In the genomic region with DNA sequence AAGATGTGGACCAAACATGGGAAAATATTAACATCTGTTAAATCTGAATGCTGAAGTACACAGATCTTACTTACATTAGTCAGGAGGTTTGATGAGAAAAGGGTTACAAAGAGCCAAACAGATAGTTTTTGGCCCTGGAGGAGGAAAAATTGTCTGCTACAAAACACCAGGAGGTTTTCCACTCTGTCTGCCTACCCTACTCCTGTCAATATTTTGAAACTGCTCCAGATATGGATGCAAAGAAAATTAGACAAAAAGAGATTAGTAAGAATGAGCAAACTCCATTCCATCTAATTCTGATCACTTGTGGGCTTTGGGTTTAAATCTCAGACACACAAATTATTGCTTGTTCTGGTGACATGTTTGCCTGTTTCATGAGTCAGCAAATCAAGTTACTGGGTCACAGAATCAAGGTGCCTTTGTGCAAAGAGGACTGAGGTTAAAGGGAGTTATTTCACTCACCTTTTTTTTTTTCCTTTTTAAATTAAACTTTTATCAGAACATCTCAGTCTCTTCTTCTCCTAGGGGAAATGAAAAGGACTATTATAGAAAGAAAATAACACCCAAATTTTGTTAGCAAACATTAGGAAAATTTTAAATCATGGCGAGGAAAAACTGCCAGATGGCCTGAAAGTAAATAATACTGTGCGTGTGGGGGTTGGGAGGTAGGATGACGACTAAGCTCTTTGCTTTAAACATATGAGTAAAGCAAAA, we compare ENCODE assay signal across 1 cellular context.
TF ChIP-seq lines count a peak whose summit lies in the region.

No MANE protein-coding gene starts in this region.

TF ChIP-seq in HepG2, 621 proteins besides CTCF, POLR2A, EP300 and RAD21 (continued from another document and continues in another):
- TF ChIP-seq, protein P1, sequence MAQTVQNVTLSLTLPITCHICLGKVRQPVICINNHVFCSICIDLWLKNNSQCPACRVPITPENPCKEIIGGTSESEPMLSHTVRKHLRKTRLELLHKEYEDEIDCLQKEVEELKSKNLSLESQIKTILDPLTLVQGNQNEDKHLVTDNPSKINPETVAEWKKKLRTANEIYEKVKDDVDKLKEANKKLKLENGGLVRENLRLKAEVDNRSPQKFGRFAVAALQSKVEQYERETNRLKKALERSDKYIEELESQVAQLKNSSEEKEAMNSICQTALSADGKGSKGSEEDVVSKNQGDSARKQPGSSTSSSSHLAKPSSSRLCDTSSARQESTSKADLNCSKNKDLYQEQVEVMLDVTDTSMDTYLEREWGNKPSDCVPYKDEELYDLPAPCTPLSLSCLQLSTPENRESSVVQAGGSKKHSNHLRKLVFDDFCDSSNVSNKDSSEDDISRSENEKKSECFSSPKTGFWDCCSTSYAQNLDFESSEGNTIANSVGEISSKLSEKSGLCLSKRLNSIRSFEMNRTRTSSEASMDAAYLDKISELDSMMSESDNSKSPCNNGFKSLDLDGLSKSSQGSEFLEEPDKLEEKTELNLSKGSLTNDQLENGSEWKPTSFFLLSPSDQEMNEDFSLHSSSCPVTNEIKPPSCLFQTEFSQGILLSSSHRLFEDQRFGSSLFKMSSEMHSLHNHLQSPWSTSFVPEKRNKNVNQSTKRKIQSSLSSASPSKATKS (CRISPR knock-in tag; IDR thresholded peaks at IDR 0.05), result peak; percentile 66; the same call in 1 of the 2 replicates
- TF ChIP-seq ZNF639 (CRISPR knock-in tag; conservative IDR thresholded peaks at IDR 0.05) (no peak), ZGPAT (CRISPR knock-in tag; IDR thresholded peaks at IDR 0.05) (peak; percentile 31; the same call in 1 of the 2 replicates), ASH2L (IDR thresholded peaks at IDR 0.05; ENCODE audit: insufficient read length, low read depth, low read length) (no peak), DNMT1 (CRISPR knock-in tag; IDR thresholded peaks at IDR 0.05) (no peak), SYNCRIP (IDR thresholded peaks at IDR 0.05; ENCODE audit: insufficient read depth, low read depth, low read length) (no peak), ZBTB7A (CRISPR knock-in tag; IDR thresholded peaks at IDR 0.05) (no peak), GATAD1 (CRISPR knock-in tag; IDR thresholded peaks at IDR 0.05) (no peak), NFIC (IDR thresholded peaks at IDR 0.05; ENCODE audit: low read length) (peak; percentile 39; the same call in 1 of the 2 replicates), ZNF776 (CRISPR knock-in tag; IDR thresholded peaks at IDR 0.05) (no peak), ZNF138 (CRISPR knock-in tag; IDR thresholded peaks at IDR 0.05; ENCODE audit: low read depth) (no peak), ZNF350 (CRISPR knock-in tag; IDR thresholded peaks at IDR 0.05; ENCODE audit: borderline replicate concordance, low read depth) (no peak), NCOA5 (CRISPR knock-in tag; IDR thresholded peaks at IDR 0.05) (no peak), GZF1 (CRISPR knock-in tag; IDR thresholded peaks at IDR 0.05) (no peak), REL (CRISPR knock-in tag; conservative IDR thresholded peaks at IDR 0.05) (no peak), ZBTB1 (CRISPR knock-in tag; IDR thresholded peaks at IDR 0.05; ENCODE audit: borderline replicate concordance) (no peak), ZNF674 (CRISPR knock-in tag; IDR thresholded peaks at IDR 0.05; ENCODE audit: low read depth) (no peak), ZNF33A (CRISPR knock-in tag; IDR thresholded peaks at IDR 0.05; ENCODE audit: borderline replicate concordance) (peak; percentile 82; the same call in 1 of the 2 replicates), ZNF275 (CRISPR knock-in tag; IDR thresholded peaks at IDR 0.05; ENCODE audit: borderline replicate concordance) (no peak), IRF2 (CRISPR knock-in tag; IDR thresholded peaks at IDR 0.05) (no peak), SOX6 (IDR thresholded peaks at IDR 0.05) (no peak), SOX6 (CRISPR knock-in tag; IDR thresholded peaks at IDR 0.05) (no peak; the same call in 1 of the 2 replicates), TIGD3 (CRISPR knock-in tag; IDR thresholded peaks at IDR 0.05; ENCODE audit: borderline replicate concordance) (no peak), FOXJ3 (CRISPR knock-in tag; IDR thresholded peaks at IDR 0.05; ENCODE audit: borderline replicate concordance) (peak; percentile 48; the same call in 1 of the 2 replicates), ZBTB20 (CRISPR knock-in tag; IDR thresholded peaks at IDR 0.05; ENCODE audit: borderline replicate concordance, low read depth) (no peak), ZNF616 (CRISPR knock-in tag; IDR thresholded peaks at IDR 0.05; ENCODE audit: low read depth) (no peak), U2AF2 (IDR thresholded peaks at IDR 0.05; ENCODE audit: low read depth, low read length) (no peak), ZNF614 (CRISPR knock-in tag; IDR thresholded peaks at IDR 0.05; ENCODE audit: borderline replicate concordance) (no peak), ZNF597 (CRISPR knock-in tag; IDR thresholded peaks at IDR 0.05) (no peak), ZNF253 (CRISPR knock-in tag; IDR thresholded peaks at IDR 0.05; ENCODE audit: borderline replicate concordance) (no peak), KLF11 (CRISPR knock-in tag; IDR thresholded peaks at IDR 0.05) (no peak), STAT6 (CRISPR knock-in tag; IDR thresholded peaks at IDR 0.05; ENCODE audit: borderline replicate concordance) (0 out of 2 replicates have a peak, but pooled peaks have one; percentile 8), ZNF558 (CRISPR knock-in tag; IDR thresholded peaks at IDR 0.05; ENCODE audit: borderline replicate concordance) (no peak), ZNF296 (CRISPR knock-in tag; conservative IDR thresholded peaks at IDR 0.05) (no peak), RCOR2 (CRISPR knock-in tag; IDR thresholded peaks at IDR 0.05) (peak; percentile 61), ZNF672 (CRISPR knock-in tag; IDR thresholded peaks at IDR 0.05) (no peak), ZMAT3 (CRISPR knock-in tag; conservative IDR thresholded peaks at IDR 0.05) (no peak), SAP130 (CRISPR knock-in tag; IDR thresholded peaks at IDR 0.05; ENCODE audit: low read depth) (peak; percentile 41)
- TF ChIP-seq, protein P2, sequence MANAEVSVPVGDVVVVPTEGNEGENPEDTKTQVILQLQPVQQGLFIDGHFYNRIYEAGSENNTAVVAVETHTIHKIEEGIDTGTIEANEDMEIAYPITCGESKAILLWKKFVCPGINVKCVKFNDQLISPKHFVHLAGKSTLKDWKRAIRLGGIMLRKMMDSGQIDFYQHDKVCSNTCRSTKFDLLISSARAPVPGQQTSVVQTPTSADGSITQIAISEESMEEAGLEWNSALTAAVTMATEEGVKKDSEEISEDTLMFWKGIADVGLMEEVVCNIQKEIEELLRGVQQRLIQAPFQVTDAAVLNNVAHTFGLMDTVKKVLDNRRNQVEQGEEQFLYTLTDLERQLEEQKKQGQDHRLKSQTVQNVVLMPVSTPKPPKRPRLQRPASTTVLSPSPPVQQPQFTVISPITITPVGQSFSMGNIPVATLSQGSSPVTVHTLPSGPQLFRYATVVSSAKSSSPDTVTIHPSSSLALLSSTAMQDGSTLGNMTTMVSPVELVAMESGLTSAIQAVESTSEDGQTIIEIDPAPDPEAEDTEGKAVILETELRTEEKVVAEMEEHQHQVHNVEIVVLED (CRISPR knock-in tag; IDR thresholded peaks at IDR 0.05; ENCODE audit: borderline replicate concordance), result no peak
- TF ChIP-seq, protein P3, sequence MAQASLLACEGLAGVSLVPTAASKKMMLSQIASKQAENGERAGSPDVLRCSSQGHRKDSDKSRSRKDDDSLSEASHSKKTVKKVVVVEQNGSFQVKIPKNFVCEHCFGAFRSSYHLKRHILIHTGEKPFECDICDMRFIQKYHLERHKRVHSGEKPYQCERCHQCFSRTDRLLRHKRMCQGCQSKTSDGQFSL (CRISPR knock-in tag; IDR thresholded peaks at IDR 0.05), result no peak
- TF ChIP-seq, protein P4, sequence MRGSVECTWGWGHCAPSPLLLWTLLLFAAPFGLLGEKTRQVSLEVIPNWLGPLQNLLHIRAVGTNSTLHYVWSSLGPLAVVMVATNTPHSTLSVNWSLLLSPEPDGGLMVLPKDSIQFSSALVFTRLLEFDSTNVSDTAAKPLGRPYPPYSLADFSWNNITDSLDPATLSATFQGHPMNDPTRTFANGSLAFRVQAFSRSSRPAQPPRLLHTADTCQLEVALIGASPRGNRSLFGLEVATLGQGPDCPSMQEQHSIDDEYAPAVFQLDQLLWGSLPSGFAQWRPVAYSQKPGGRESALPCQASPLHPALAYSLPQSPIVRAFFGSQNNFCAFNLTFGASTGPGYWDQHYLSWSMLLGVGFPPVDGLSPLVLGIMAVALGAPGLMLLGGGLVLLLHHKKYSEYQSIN (CRISPR knock-in tag; IDR thresholded peaks at IDR 0.05; ENCODE audit: borderline replicate concordance), result no peak
- TF ChIP-seq, protein P5, sequence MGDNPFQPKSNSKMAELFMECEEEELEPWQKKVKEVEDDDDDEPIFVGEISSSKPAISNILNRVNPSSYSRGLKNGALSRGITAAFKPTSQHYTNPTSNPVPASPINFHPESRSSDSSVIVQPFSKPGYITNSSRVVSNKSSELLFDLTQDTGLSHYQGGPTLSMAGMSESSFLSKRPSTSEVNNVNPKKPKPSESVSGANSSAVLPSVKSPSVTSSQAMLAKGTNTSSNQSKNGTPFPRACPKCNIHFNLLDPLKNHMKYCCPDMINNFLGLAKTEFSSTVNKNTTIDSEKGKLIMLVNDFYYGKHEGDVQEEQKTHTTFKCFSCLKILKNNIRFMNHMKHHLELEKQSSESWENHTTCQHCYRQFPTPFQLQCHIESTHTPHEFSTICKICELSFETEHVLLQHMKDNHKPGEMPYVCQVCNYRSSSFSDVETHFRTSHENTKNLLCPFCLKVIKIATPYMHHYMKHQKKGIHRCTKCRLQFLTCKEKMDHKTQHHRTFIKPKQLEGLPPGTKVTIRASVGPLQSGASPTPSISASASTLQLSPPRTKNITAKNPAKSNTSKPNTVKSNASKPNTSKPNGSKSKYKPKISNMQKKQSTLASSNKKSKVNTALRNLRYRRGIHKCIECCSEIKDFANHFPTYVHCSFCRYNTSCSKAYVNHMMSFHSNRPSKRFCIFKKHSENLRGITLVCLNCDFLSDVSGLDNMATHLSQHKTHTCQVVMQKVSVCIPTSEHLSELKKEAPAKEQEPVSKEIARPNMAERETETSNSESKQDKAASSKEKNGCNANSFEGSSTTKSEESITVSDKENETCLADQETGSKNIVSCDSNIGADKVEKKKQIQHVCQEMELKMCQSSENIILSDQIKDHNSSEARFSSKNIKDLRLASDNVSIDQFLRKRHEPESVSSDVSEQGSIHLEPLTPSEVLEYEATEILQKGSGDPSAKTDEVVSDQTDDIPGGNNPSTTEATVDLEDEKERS (CRISPR knock-in tag; IDR thresholded peaks at IDR 0.05), result no peak
